In the genomic region with DNA sequence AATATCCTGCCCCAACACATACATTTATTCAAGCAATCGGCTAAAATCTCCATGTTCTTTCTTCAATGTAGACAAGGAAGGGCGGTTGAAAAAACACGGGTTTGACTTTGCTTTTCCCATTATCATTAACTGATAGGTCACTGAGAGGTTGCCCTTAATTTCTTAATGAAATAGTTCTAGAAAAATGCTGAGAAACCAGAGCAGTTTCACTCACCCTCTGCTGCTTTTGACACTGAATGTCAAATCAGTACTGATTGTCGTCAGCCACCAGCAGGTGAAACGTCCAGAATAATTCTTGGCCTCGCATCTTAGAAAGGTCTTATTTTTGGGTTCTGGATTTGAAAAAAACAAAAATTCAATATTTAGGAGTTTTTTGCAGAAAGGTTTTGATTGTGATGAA, we compare ENCODE assay signal across 20 cellular contexts. TPM values are rescaled to one million over a fixed set of nuclear protein-coding genes. Genes with fewer than 3 reads are reported as not detected.
DNase-seq lines count a peak whose midpoint lies in the region; ATAC-seq and TF ChIP-seq lines count a peak whose summit lies in the region.
"Had no signal": no experiment of that assay in that cellular context is flagged by ENCODE, and none has a peak within 500 bp of the region (broad histone marks: within the 10 kb centered on the region; RNA-seq: fewer than 3 reads in every experiment).

No MANE protein-coding gene starts in this region.

- WGBS in endodermal cell (ENCODE audit: insufficient coverage in 1 of 2, insufficient read length in 1 of 2), 2 experiments, result 91 to 97% methylated on average over 4 to 6 of the region's 6 CpGs

- H3K9me3 ChIP-seq in endodermal cell (ENCODE audit: control insufficient read depth, low read length) (no peaks in the 10 kb centered on the region), mucosa of descending colon (no peaks in the 10 kb centered on the region)
- H3K9me3 ChIP-seq: BLaER1 had no signal

- H3K27me3 ChIP-seq in endodermal cell (ENCODE audit: control insufficient read depth, insufficient read depth, low read length, poor library complexity, severe bottlenecking), result peaks cover 4% of the 10 kb centered on the region
- H3K27me3 ChIP-seq: BLaER1 had no signal

- TF ChIP-seq CTCF in endodermal cell (conservative IDR thresholded peaks at IDR 0.05) (no peak), mucosa of descending colon (IDR thresholded peaks at IDR 0.05) (no peak)

- no peaks in the 10 kb centered on the region for H3K9me3 Mint-ChIP-seq in endodermal cell
- H3K9me3 Mint-ChIP-seq: CD14-positive monocyte; CD4-positive, alpha-beta memory T cell; H9 had no signal

- no peak overlapping the region for H3K9ac ChIP-seq in endodermal cell (ENCODE audit: extremely low read depth, low read length, poor library complexity, severe bottlenecking)
- H3K9ac ChIP-seq: BLaER1 had no signal

- no peak overlapping the region for H3K4me3 Mint-ChIP-seq in endodermal cell
- H3K4me3 Mint-ChIP-seq: CD14-positive monocyte; CD4-positive, alpha-beta memory T cell; H9 had no signal

- H3K4me1 ChIP-seq in endodermal cell (ENCODE audit: control insufficient read depth, insufficient read depth, low read length) (no peaks in the 10 kb centered on the region), mucosa of descending colon (ENCODE audit: low read depth) (no peaks in the 10 kb centered on the region)
- H3K4me1 ChIP-seq: BLaER1 had no signal

- no peaks in the 10 kb centered on the region for H3K36me3 Mint-ChIP-seq in endodermal cell (ENCODE audit: low read depth)
- H3K36me3 Mint-ChIP-seq: CD14-positive monocyte; CD4-positive, alpha-beta memory T cell had no signal

- DNase-seq in RPMI8226 (peak; percentile 37), Right ventricle myocardium inferior (ENCODE audit: missing footprints) (no peak), endodermal cell (no peak), caudate nucleus (lab: John Stamatoyannopoulos, UW) (no peak), mucosa of descending colon (no peak)
- DNase-seq: 8988T; CD4-positive, alpha-beta memory T cell; DMS153; DMS79; GDM1; H9; IMR-90 had no signal

- peaks cover 3% of the 10 kb centered on the region for H3K4me1 Mint-ChIP-seq in endodermal cell
- H3K4me1 Mint-ChIP-seq: CD4-positive, alpha-beta memory T cell; H9 had no signal

- H3K4me3 ChIP-seq in endodermal cell (ENCODE audit: low read length), result no peak overlapping the region
- H3K4me3 ChIP-seq in mucosa of descending colon, result no peak overlapping the region
- H3K4me3 ChIP-seq: BLaER1, K562 had no signal

- ATAC-seq in GM18511 (IDR thresholded peaks at IDR 0.05; ENCODE audit: unreplicated experiment) (peak; percentile 63), GM21619 (IDR thresholded peaks at IDR 0.05; ENCODE audit: unreplicated experiment) (peak; percentile 85), HG02798 (IDR thresholded peaks at IDR 0.05; ENCODE audit: poor library complexity, unreplicated experiment) (peak; percentile 75), Right ventricle myocardium inferior (no peak), mucosa of descending colon (no peak)
- ATAC-seq: K562 had no signal

- intact Hi-C loops in Right ventricle myocardium inferior (cut with DNase I), result no loop called here
- intact Hi-C loops in mucosa of descending colon (cut with DNase I, micrococcal nuclease), result no loop called here

- H3K27ac Mint-ChIP-seq in endodermal cell, result no peak overlapping the region
- H3K27ac Mint-ChIP-seq: CD14-positive monocyte; CD4-positive, alpha-beta memory T cell; H9 had no signal

- peaks cover 12% of the 10 kb centered on the region for H3K27me3 Mint-ChIP-seq in endodermal cell (ENCODE audit: insufficient read depth)

- H3K36me3 ChIP-seq in endodermal cell (ENCODE audit: control insufficient read depth, insufficient read depth, low read length), result no peaks in the 10 kb centered on the region
- no peaks in the 10 kb centered on the region for H3K36me3 ChIP-seq in mucosa of descending colon (ENCODE audit: low read depth)
- H3K36me3 ChIP-seq: BLaER1 had no signal

- H3K27ac ChIP-seq in endodermal cell (ENCODE audit: low read depth, low read length) (no peak overlapping the region), caudate nucleus (ENCODE audit: low read depth, low read length) (no peak overlapping the region)
- H3K27ac ChIP-seq: BLaER1 had no signal

RNA-seq across cellular contexts. Expression of a gene that starts 8.1 kb away (rescaled TPM):
- total RNA-seq in Right ventricle myocardium inferior (not detected), endodermal cell (not detected), mucosa of descending colon (not detected)
- polyA plus RNA-seq in endodermal cell (2013, experiment 1 of 2), result not detected
- polyA plus RNA-seq in endodermal cell (2013, experiment 2 of 2), result not detected
- total RNA-seq: A673; CD4-positive, alpha-beta memory T cell; H1; H9; IMR-90; K562 had no signal
- polyA plus RNA-seq: CD14-positive monocyte; CD4-positive, alpha-beta memory T cell; H1; K562 had no signal

RNA-seq across cellular contexts. Expression of a gene that starts 59.1 kb away (rescaled TPM):
- total RNA-seq in Right ventricle myocardium inferior, result 14.6 TPM
- 10 to 100 TPM; 38.0 to 44.4 TPM for total RNA-seq in endodermal cell
- polyA plus RNA-seq in endodermal cell (2013, experiment 1 of 2), result 46.3 TPM
- polyA plus RNA-seq in endodermal cell (2013, experiment 2 of 2), result 46.5 TPM
- total RNA-seq in mucosa of descending colon, result 10 to 100 TPM; 12.1 to 18.3 (median 17.7) TPM

Comparison
In these comparisons a context has a peak if more than half of its experiments do, and no peak if none do; other contexts are left out.
1. ATAC-seq: peak in GM18511 (single experiment), GM21619 (single experiment) and HG02798 (single experiment); none in Right ventricle myocardium inferior (single experiment) and mucosa of descending colon (single experiment).